ENCODE assay signal across 15 cellular contexts in genomic region chr22:33875316-33875715, GRCh38. TPM values are rescaled to one million over a fixed set of nuclear protein-coding genes. Genes with fewer than 3 reads are reported as not detected.
DNase-seq lines count a peak whose midpoint lies in the region; ATAC-seq and TF ChIP-seq lines count a peak whose summit lies in the region.
"Had no signal": no experiment of that assay in that cellular context is flagged by ENCODE, and none has a peak within 500 bp of the region (broad histone marks: within the 10 kb centered on the region; RNA-seq: fewer than 3 reads in every experiment).

No MANE protein-coding gene starts in this region.

- H3K27ac Mint-ChIP-seq in mesothelial cell of epicardium, result no peak overlapping the region
- H3K27ac Mint-ChIP-seq in T-helper 2 cell treated with Interferon-gamma antibody and Interleukin-4, amounts not matched to agents 5 μg/mL and 100 μg/mL, for 36 hours, result no peak overlapping the region
- H3K27ac Mint-ChIP-seq: CD8-positive, alpha-beta T cell had no signal

- H3K4me3 ChIP-seq in trophoblast cell (ENCODE audit: low read depth, low read length), result no peak overlapping the region
- no peak overlapping the region for H3K4me3 ChIP-seq in BE2C (ENCODE audit: low read depth, low read length)
- H3K4me3 ChIP-seq: GM23248 had no signal

- intact Hi-C loops in left ventricle myocardium superior (cut with micrococcal nuclease), result no loop called here

- no peak overlapping the region for H2BK5ac ChIP-seq in trophoblast cell (ENCODE audit: low read depth, low read length, poor library complexity)

- H3K4me1 Mint-ChIP-seq in mesothelial cell of epicardium, result peaks cover 4% of the 10 kb centered on the region
- H3K4me1 Mint-ChIP-seq in T-helper 2 cell treated with Interferon-gamma antibody and Interleukin-4, amounts not matched to agents 5 μg/mL and 100 μg/mL, for 36 hours (ENCODE audit: low read depth), result no peaks in the 10 kb centered on the region

- H3K4me3 Mint-ChIP-seq in mesothelial cell of epicardium, result no peak overlapping the region
- no peak overlapping the region for H3K4me3 Mint-ChIP-seq in T-helper 2 cell treated with Interferon-gamma antibody and Interleukin-4, amounts not matched to agents 5 μg/mL and 100 μg/mL, for 36 hours
- H3K4me3 Mint-ChIP-seq: CD8-positive, alpha-beta T cell had no signal

- peak; percentile 37 for ATAC-seq in left ventricle myocardium superior
- no peak for ATAC-seq in HG03378 (IDR thresholded peaks at IDR 0.05; ENCODE audit: unreplicated experiment)
- ATAC-seq: CD8-positive, alpha-beta T cell had no signal

- no peaks in the 10 kb centered on the region for H3K27me3 ChIP-seq in trophoblast cell (ENCODE audit: insufficient read depth, low read length)
- H3K27me3 ChIP-seq in BE2C, result no peaks in the 10 kb centered on the region

- H2BK120ac ChIP-seq in trophoblast cell (ENCODE audit: insufficient read depth, low read length, poor library complexity), result no peak overlapping the region

- DNase-seq in C1 segment of cervical spinal cord (lab: John Stamatoyannopoulos, UW) (peak in 10 of 14 donors; percentile 4 to 98 (median 20)), cerebellar nuclear complex (lab: John Stamatoyannopoulos, UW) (peak; percentile 93 to 97), left ventricle myocardium superior (peak; percentile 53), trophoblast cell (no peak), mesothelial cell of epicardium (ENCODE audit: low spot score in 2 of 2, unreplicated experiment in 2 of 2) (no peak), BE2C (no peak)
- no peak for DNase-seq in T-helper 2 cell treated with Interferon-gamma antibody and Interleukin-4, amounts not matched to agents 5 μg/mL and 100 μg/mL, for 36 hours (ENCODE audit: low spot score)
- DNase-seq: 8988T; CD8-positive, alpha-beta T cell; GM23248; NCI-H1417; NCI-H187 treated with DMSO at 0.1 percent for 48 hours; NCI-H446; RPMI8226 had no signal

- H3K18ac ChIP-seq in trophoblast cell (ENCODE audit: low read length), result peak overlapping the region; percentile 3

- no peak overlapping the region for H3K27ac ChIP-seq in trophoblast cell (ENCODE audit: low read depth, low read length)
- H3K27ac ChIP-seq: GM23248 had no signal

- TF ChIP-seq CTCF in mesothelial cell of epicardium (IDR thresholded peaks at IDR 0.05; ENCODE audit: unreplicated experiment) (no peak), BE2C (IDR thresholded peaks at IDR 0.05; ENCODE audit: low read depth, low read length) (no peak)

- no peak overlapping the region for H4K91ac ChIP-seq in trophoblast cell (ENCODE audit: low read depth, low read length)

- no peaks in the 10 kb centered on the region for H3K9me3 ChIP-seq in trophoblast cell (ENCODE audit: insufficient read depth, low read depth, low read length)
- H3K9me3 ChIP-seq in BE2C, result no peaks in the 10 kb centered on the region; the same call in 1 of the 2 replicates

- no peak overlapping the region for H3K4ac ChIP-seq in trophoblast cell (ENCODE audit: low read depth, low read length)

- H4K8ac ChIP-seq in trophoblast cell (ENCODE audit: low read depth, low read length), result no peak overlapping the region

- no peak overlapping the region for H3K14ac ChIP-seq in trophoblast cell (ENCODE audit: low read length)

- no peak overlapping the region for H2BK12ac ChIP-seq in trophoblast cell (ENCODE audit: low read length)

- no peak overlapping the region for H4K12ac ChIP-seq in trophoblast cell (ENCODE audit: low read depth, low read length)

- no peak overlapping the region for H3K9ac ChIP-seq in trophoblast cell (ENCODE audit: low read length)
- H3K9ac ChIP-seq: GM23248 had no signal

- H3K79me2 ChIP-seq in trophoblast cell (ENCODE audit: control insufficient read depth, insufficient read depth, low read length, poor library complexity), result no peaks in the 10 kb centered on the region

- H3K27me3 Mint-ChIP-seq in mesothelial cell of epicardium (ENCODE audit: low read depth), result no peaks in the 10 kb centered on the region
- no peaks in the 10 kb centered on the region for H3K27me3 Mint-ChIP-seq in T-helper 2 cell treated with Interferon-gamma antibody and Interleukin-4, amounts not matched to agents 5 μg/mL and 100 μg/mL, for 36 hours (ENCODE audit: low read depth)

- H3K4me2 ChIP-seq in trophoblast cell (ENCODE audit: low read length), result no peak overlapping the region

- no peaks in the 10 kb centered on the region for H3K36me3 ChIP-seq in trophoblast cell (ENCODE audit: control insufficient read depth in 1 of 2, insufficient read depth in 2 of 2, low read length in 2 of 2)
- H3K36me3 ChIP-seq in BE2C, result no peaks in the 10 kb centered on the region

- H3K23ac ChIP-seq in trophoblast cell (ENCODE audit: low read length), result no peak overlapping the region

- no CpG with 5 or more reads among the region's 6 CpGs for WGBS in trophoblast cell (ENCODE audit: extremely low coverage, insufficient coverage, insufficient read length)

- H3K36me3 Mint-ChIP-seq in mesothelial cell of epicardium, result no peaks in the 10 kb centered on the region
- no peaks in the 10 kb centered on the region for H3K36me3 Mint-ChIP-seq in T-helper 2 cell treated with Interferon-gamma antibody and Interleukin-4, amounts not matched to agents 5 μg/mL and 100 μg/mL, for 36 hours (ENCODE audit: low read depth)
- H3K36me3 Mint-ChIP-seq: CD8-positive, alpha-beta T cell had no signal

- no peaks in the 10 kb centered on the region for H3K9me3 Mint-ChIP-seq in mesothelial cell of epicardium
- no peaks in the 10 kb centered on the region for H3K9me3 Mint-ChIP-seq in T-helper 2 cell treated with Interferon-gamma antibody and Interleukin-4, amounts not matched to agents 5 μg/mL and 100 μg/mL, for 36 hours
- H3K9me3 Mint-ChIP-seq: CD8-positive, alpha-beta T cell had no signal

- H2AK5ac ChIP-seq in trophoblast cell (ENCODE audit: low read length), result no peak overlapping the region

- H3K4me1 ChIP-seq in trophoblast cell (ENCODE audit: control insufficient read depth in 1 of 2, insufficient read depth in 2 of 2, low read length in 2 of 2), result no peaks in the 10 kb centered on the region
- H3K4me1 ChIP-seq in BE2C, result no peaks in the 10 kb centered on the region

- H3K79me1 ChIP-seq in trophoblast cell (ENCODE audit: low read length), result no peaks in the 10 kb centered on the region

- H2AFZ ChIP-seq in trophoblast cell (ENCODE audit: insufficient read depth, low read length, poor library complexity), result no peak overlapping the region
- H2AFZ ChIP-seq: GM23248 had no signal

RNA-seq across cellular contexts. Expression of gene LARGE1, which starts 45.0 kb away (rescaled TPM):
- total RNA-seq in left ventricle myocardium superior (147 TPM), mesothelial cell of epicardium (29.8 to 35.7 TPM (median 32.3 TPM) in 3 replicates)
- polyA plus RNA-seq in trophoblast cell (2013), result 17.3 and 17.7 TPM in 2 replicates
- 0.32 TPM for polyA plus RNA-seq in BE2C (2012; ENCODE audit: insufficient read depth, insufficient read length, low read depth)

Comparison
In these comparisons a context has a peak if more than half of its experiments do, and no peak if none do; other contexts are left out.
1. DNase-seq: peak in C1 segment of cervical spinal cord (10 of 14), cerebellar nuclear complex (2 of 2) and left ventricle myocardium superior (single experiment); none in trophoblast cell (0 of 2), mesothelial cell of epicardium (0 of 2), BE2C (single experiment) and T-helper 2 cell treated with Interferon-gamma antibody and Interleukin-4, amounts not matched to agents 5 μg/mL and 100 μg/mL, for 36 hours (single experiment).